In genomic region chr1:228139931-228140723, GRCh38 we compare ENCODE assay signal across 1 cellular context.
A peak's percentile ranks its signal among the peaks of the same experiment; 100 is the strongest.
TF ChIP-seq lines count a peak whose summit lies in the region.

GUK1 (plus strand) TSS chr1:228140279; CDS start chr1:228140303, 24 bp downstream.

TF ChIP-seq in A549, 52 proteins besides CTCF, POLR2A, EP300 and RAD21 (continued from another document):
- TF ChIP-seq, protein P1, sequence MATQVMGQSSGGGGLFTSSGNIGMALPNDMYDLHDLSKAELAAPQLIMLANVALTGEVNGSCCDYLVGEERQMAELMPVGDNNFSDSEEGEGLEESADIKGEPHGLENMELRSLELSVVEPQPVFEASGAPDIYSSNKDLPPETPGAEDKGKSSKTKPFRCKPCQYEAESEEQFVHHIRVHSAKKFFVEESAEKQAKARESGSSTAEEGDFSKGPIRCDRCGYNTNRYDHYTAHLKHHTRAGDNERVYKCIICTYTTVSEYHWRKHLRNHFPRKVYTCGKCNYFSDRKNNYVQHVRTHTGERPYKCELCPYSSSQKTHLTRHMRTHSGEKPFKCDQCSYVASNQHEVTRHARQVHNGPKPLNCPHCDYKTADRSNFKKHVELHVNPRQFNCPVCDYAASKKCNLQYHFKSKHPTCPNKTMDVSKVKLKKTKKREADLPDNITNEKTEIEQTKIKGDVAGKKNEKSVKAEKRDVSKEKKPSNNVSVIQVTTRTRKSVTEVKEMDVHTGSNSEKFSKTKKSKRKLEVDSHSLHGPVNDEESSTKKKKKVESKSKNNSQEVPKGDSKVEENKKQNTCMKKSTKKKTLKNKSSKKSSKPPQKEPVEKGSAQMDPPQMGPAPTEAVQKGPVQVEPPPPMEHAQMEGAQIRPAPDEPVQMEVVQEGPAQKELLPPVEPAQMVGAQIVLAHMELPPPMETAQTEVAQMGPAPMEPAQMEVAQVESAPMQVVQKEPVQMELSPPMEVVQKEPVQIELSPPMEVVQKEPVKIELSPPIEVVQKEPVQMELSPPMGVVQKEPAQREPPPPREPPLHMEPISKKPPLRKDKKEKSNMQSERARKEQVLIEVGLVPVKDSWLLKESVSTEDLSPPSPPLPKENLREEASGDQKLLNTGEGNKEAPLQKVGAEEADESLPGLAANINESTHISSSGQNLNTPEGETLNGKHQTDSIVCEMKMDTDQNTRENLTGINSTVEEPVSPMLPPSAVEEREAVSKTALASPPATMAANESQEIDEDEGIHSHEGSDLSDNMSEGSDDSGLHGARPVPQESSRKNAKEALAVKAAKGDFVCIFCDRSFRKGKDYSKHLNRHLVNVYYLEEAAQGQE (IDR thresholded peaks at IDR 0.05) = no peak
- TF ChIP-seq ZFP36 (IDR thresholded peaks at IDR 0.05; ENCODE audit: borderline replicate concordance, partially characterized antibody) (no peak), JUN (IDR thresholded peaks at IDR 0.05) (peak in 1 of 2 experiments; percentile 68; a peak in 2 of 5 replicates), MAZ (IDR thresholded peaks at IDR 0.05; ENCODE audit: borderline replicate concordance, low read depth, low read length) (0 out of 2 replicates have a peak, but pooled peaks have one; percentile 34), SREBF2 (IDR thresholded peaks at IDR 0.05) (no peak), RCOR1 (IDR thresholded peaks at IDR 0.05; ENCODE audit: low read depth, low read length) (no peak), EHMT2 (IDR thresholded peaks at IDR 0.05; ENCODE audit: low read depth) (no peak), POLR2AphosphoS2 (conservative IDR thresholded peaks at IDR 0.05; ENCODE audit: low read length) (no peak), RARB (CRISPR knock-in tag; IDR thresholded peaks at IDR 0.05) (no peak), MYC (IDR thresholded peaks at IDR 0.05; ENCODE audit: borderline replicate concordance, low read length) (0 out of 2 replicates have a peak, but pooled peaks have one; percentile 19), EHF (CRISPR knock-in tag; IDR thresholded peaks at IDR 0.05) (no peak), ELK1 (IDR thresholded peaks at IDR 0.05; ENCODE audit: low read depth, low read length) (no peak), MAFK (IDR thresholded peaks at IDR 0.05; ENCODE audit: partially characterized antibody) (no peak), HES2 (IDR thresholded peaks at IDR 0.05) (no peak), GATA3 (IDR thresholded peaks at IDR 0.05; ENCODE audit: borderline replicate concordance) (no peak), ZC3H11A (IDR thresholded peaks at IDR 0.05) (no peak), TP53 (CRISPR knock-in tag; IDR thresholded peaks at IDR 0.05) (no peak), E2F6 (IDR thresholded peaks at IDR 0.05; ENCODE audit: borderline replicate concordance, low read depth) (no peak), JUNB (IDR thresholded peaks at IDR 0.05) (no peak), TFCP2L1 (CRISPR knock-in tag; IDR thresholded peaks at IDR 0.05) (no peak), HOXB5 (CRISPR knock-in tag; IDR thresholded peaks at IDR 0.05) (no peak), ZNF302 (CRISPR knock-in tag; IDR thresholded peaks at IDR 0.05) (no peak), NFE2L2 (conservative IDR thresholded peaks at IDR 0.05; ENCODE audit: low read length) (no peak; the same call in 1 of the 2 replicates), FOSL2 (IDR thresholded peaks at IDR 0.05) (no peak), FOSL2 (CRISPR knock-in tag; IDR thresholded peaks at IDR 0.05) (no peak; the same call in 1 of the 2 replicates)
- TF ChIP-seq, protein P2, sequence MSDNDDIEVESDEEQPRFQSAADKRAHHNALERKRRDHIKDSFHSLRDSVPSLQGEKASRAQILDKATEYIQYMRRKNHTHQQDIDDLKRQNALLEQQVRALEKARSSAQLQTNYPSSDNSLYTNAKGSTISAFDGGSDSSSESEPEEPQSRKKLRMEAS (IDR thresholded peaks at IDR 0.05) = peak; percentile 67; the same call in 1 of the 2 replicates
- TF ChIP-seq, protein P3, sequence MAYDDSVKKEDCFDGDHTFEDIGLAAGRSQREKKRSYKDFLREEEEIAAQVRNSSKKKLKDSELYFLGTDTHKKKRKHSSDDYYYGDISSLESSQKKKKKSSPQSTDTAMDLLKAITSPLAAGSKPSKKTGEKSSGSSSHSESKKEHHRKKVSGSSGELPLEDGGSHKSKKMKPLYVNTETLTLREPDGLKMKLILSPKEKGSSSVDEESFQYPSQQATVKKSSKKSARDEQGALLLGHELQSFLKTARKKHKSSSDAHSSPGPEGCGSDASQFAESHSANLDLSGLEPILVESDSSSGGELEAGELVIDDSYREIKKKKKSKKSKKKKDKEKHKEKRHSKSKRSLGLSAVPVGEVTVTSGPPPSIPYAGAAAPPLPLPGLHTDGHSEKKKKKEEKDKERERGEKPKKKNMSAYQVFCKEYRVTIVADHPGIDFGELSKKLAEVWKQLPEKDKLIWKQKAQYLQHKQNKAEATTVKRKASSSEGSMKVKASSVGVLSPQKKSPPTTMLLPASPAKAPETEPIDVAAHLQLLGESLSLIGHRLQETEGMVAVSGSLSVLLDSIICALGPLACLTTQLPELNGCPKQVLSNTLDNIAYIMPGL (CRISPR knock-in tag; IDR thresholded peaks at IDR 0.05; ENCODE audit: borderline replicate concordance) = no peak; the same call in 1 of the 2 replicates
- TF ChIP-seq, protein P4, sequence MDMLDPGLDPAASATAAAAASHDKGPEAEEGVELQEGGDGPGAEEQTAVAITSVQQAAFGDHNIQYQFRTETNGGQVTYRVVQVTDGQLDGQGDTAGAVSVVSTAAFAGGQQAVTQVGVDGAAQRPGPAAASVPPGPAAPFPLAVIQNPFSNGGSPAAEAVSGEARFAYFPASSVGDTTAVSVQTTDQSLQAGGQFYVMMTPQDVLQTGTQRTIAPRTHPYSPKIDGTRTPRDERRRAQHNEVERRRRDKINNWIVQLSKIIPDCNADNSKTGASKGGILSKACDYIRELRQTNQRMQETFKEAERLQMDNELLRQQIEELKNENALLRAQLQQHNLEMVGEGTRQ (IDR thresholded peaks at IDR 0.05) = no peak
